ENCODE assay signal across 1 cellular context in genomic region chr15:52104532-52105004, GRCh38.
TF ChIP-seq lines count a peak whose summit lies in the region.

No MANE protein-coding gene starts in this region.

TF ChIP-seq in GM12878, 131 proteins besides CTCF, POLR2A, EP300 and RAD21 (continued from another document):
- no peak for TF ChIP-seq HDAC6 (IDR thresholded peaks at IDR 0.05; ENCODE audit: unreplicated experiment)
- TF ChIP-seq RELA (IDR thresholded peaks at IDR 0.05; ENCODE audit: borderline replicate concordance, partially characterized antibody) = no peak
- TF ChIP-seq TCF12 (IDR thresholded peaks at IDR 0.05; ENCODE audit: low read depth, low read length) = no peak
- no peak for TF ChIP-seq SUPT20H (IDR thresholded peaks at IDR 0.05; ENCODE audit: borderline replicate concordance, control insufficient read depth, low read depth, low read length)
- TF ChIP-seq NFXL1 (IDR thresholded peaks at IDR 0.05; ENCODE audit: borderline replicate concordance) = no peak
- no peak for TF ChIP-seq SPI1 (IDR thresholded peaks at IDR 0.05; ENCODE audit: borderline replicate concordance, insufficient read depth, low read depth, low read length)
- TF ChIP-seq BHLHE40 (IDR thresholded peaks at IDR 0.05; ENCODE audit: borderline replicate concordance in 1 of 2, low read depth in 2 of 2, low read length in 1 of 2) = peak in 1 of 2 experiments; percentile 61; a peak in 1 of 4 replicates
- no peak for TF ChIP-seq GATAD2B (conservative IDR thresholded peaks at IDR 0.05; ENCODE audit: low read depth)
- no peak for TF ChIP-seq RBBP5 (conservative IDR thresholded peaks at IDR 0.05)
- TF ChIP-seq CHD4 (IDR thresholded peaks at IDR 0.05) = no peak
- TF ChIP-seq BACH1 (IDR thresholded peaks at IDR 0.05; ENCODE audit: borderline replicate concordance) = no peak
- TF ChIP-seq SIX5 (IDR thresholded peaks at IDR 0.05; ENCODE audit: low read depth, low read length, severe bottlenecking) = no peak
- peak; percentile 68 for TF ChIP-seq SMAD1 (IDR thresholded peaks at IDR 0.05; ENCODE audit: low read depth, partially characterized antibody)
- TF ChIP-seq SMAD5 (IDR thresholded peaks at IDR 0.05; ENCODE audit: low read depth) = no peak; the same call in 1 of the 2 replicates
- 0 out of 2 replicates have a peak, but pooled peaks have one; percentile 36 for TF ChIP-seq MXI1 (IDR thresholded peaks at IDR 0.05; ENCODE audit: low read depth, low read length)
- TF ChIP-seq USF1 (IDR thresholded peaks at IDR 0.05; ENCODE audit: borderline replicate concordance, extremely low read length, insufficient read depth, low read depth, low read length) = no peak
- TF ChIP-seq RUNX3 (IDR thresholded peaks at IDR 0.05; ENCODE audit: low read length) = peak; percentile 74
- TF ChIP-seq ZNF24 (IDR thresholded peaks at IDR 0.05) = no peak
- TF ChIP-seq ZNF687 (IDR thresholded peaks at IDR 0.05) = peak; percentile 72; the same call in 1 of the 2 replicates
- no peak for TF ChIP-seq MEF2A (IDR thresholded peaks at IDR 0.05; ENCODE audit: insufficient read depth, low read depth, low read length)
- TF ChIP-seq TBL1XR1 (IDR thresholded peaks at IDR 0.05; ENCODE audit: low read depth, low read length) = no peak
- peak; percentile 62 to 72; a peak in 3 of 4 replicates for TF ChIP-seq IKZF2 (IDR thresholded peaks at IDR 0.05)
- no peak for TF ChIP-seq E2F4 (IDR thresholded peaks at IDR 0.05; ENCODE audit: low read depth, low read length)
- no peak for TF ChIP-seq TCF3 (IDR thresholded peaks at IDR 0.05; ENCODE audit: borderline replicate concordance, insufficient read depth, low read depth, low read length)
- TF ChIP-seq KLF5 (IDR thresholded peaks at IDR 0.05; ENCODE audit: partially characterized antibody) = no peak
- TF ChIP-seq FOXK2 (IDR thresholded peaks at IDR 0.05) = no peak
- no peak for TF ChIP-seq BCL3 (IDR thresholded peaks at IDR 0.05; ENCODE audit: borderline replicate concordance, insufficient read depth, low read depth, low read length, poor library complexity, severe bottlenecking)
- TF ChIP-seq FOXM1 (IDR thresholded peaks at IDR 0.05; ENCODE audit: low read depth, low read length) = no peak
- peak; percentile 44 for TF ChIP-seq MEF2B (IDR thresholded peaks at IDR 0.05; ENCODE audit: partially characterized antibody, poor library complexity, severe bottlenecking)
- TF ChIP-seq ZNF384 (IDR thresholded peaks at IDR 0.05; ENCODE audit: borderline replicate concordance, low read depth, low read length) = peak; percentile 76; the same call in 1 of the 2 replicates
- no peak for TF ChIP-seq IRF5 (IDR thresholded peaks at IDR 0.05; ENCODE audit: borderline replicate concordance)
- no peak for TF ChIP-seq RFX5 (IDR thresholded peaks at IDR 0.05; ENCODE audit: low read depth, low read length)
- no peak for TF ChIP-seq PRDM15 (CRISPR knock-in tag; IDR thresholded peaks at IDR 0.05)
- no peak for TF ChIP-seq CREB1 (IDR thresholded peaks at IDR 0.05; ENCODE audit: low read depth)
- TF ChIP-seq CHD2 (IDR thresholded peaks at IDR 0.05; ENCODE audit: borderline replicate concordance, low read depth, low read length) = no peak
- no peak for TF ChIP-seq SIN3A (IDR thresholded peaks at IDR 0.05; ENCODE audit: low read depth, low read length)
- no peak for TF ChIP-seq BMI1 (IDR thresholded peaks at IDR 0.05; ENCODE audit: borderline replicate concordance)
- no peak for TF ChIP-seq ZNF207 (IDR thresholded peaks at IDR 0.05; ENCODE audit: borderline replicate concordance)
- no peak for TF ChIP-seq NR2C1 (IDR thresholded peaks at IDR 0.05)
- TF ChIP-seq LARP7 (IDR thresholded peaks at IDR 0.05) = no peak
- no peak for TF ChIP-seq NR2C2 (IDR thresholded peaks at IDR 0.05; ENCODE audit: borderline replicate concordance, control insufficient read depth, insufficient read length, low read depth)
- peak; percentile 66; the same call in 1 of the 2 replicates for TF ChIP-seq MLLT1 (IDR thresholded peaks at IDR 0.05)
- TF ChIP-seq POLR2AphosphoS5 (IDR thresholded peaks at IDR 0.05; ENCODE audit: low read length) = peak; percentile 78; the same call in 1 of the 2 replicates
- TF ChIP-seq E4F1 (IDR thresholded peaks at IDR 0.05; ENCODE audit: borderline replicate concordance, partially characterized antibody) = no peak
- TF ChIP-seq BCL11A (IDR thresholded peaks at IDR 0.05; ENCODE audit: low read depth, low read length) = no peak
- TF ChIP-seq YBX1 (IDR thresholded peaks at IDR 0.05) = no peak
- no peak for TF ChIP-seq TAF1 (IDR thresholded peaks at IDR 0.05; ENCODE audit: borderline replicate concordance, low read depth, low read length)
